ENCODE assay signal across 14 cellular contexts in the genomic region with DNA sequence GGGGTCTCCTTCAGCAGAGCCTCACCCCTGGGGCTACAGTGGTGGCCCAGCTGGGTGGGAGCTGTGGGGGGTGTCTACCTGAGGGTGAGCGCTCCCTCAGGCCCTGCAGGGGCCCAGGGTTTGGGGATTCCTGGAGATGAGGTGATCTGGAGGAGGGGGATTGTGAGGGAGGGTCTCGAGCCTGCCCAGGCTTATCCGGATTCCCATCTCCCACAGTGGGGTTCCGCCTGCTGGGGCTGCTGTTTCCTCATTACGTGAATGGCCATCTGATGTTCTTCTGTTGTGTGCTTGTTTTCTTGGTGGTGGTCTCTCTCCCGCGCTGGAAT. TPM values are rescaled to one million over a fixed set of nuclear protein-coding genes. Genes with fewer than 3 reads are reported as not detected.
A peak's percentile ranks its signal among the peaks of the same experiment; 100 is the strongest.
DNase-seq lines count a peak whose midpoint lies in the region; ATAC-seq and TF ChIP-seq lines count a peak whose summit lies in the region.
"Had no signal": no experiment of that assay in that cellular context is flagged by ENCODE, and none has a peak within 500 bp of the region (broad histone marks: within the 10 kb centered on the region; RNA-seq: fewer than 3 reads in every experiment).

No MANE protein-coding gene starts in this region.

- in situ Hi-C loops in brain microvascular endothelial cell (cut with HindIII; ENCODE audit: low pct_ligation_motif_present, low sequenced_read_pairs): no loop called here

- no peak overlapping the region for H3K4me3 ChIP-seq in brain microvascular endothelial cell (ENCODE audit: low read depth, low read length)
- H3K4me3 ChIP-seq: tibial artery had no signal

- POLR2A ChIA-PET in activated CD8-positive, alpha-beta T cell treated with anti-CD3 and anti-CD28 coated beads, Interleukin-2, amount 10 ng/mL, durations not matched to agents 7 days and 5 days (lab: Charles Lee): no interaction called here

- DNase-seq in activated naive CD4-positive, alpha-beta T cell treated with anti-CD3 and anti-CD28 coated beads, Interleukin-2, amount 50 U/mL, for 72 hours (ENCODE audit: low spot score in 2 of 2): no peak
- no peak for DNase-seq in activated naive CD4-positive, alpha-beta T cell (lab: John Stamatoyannopoulos, UW)
- DNase-seq in activated CD8-positive, alpha-beta T cell treated with anti-CD3 and anti-CD28 coated beads, Interleukin-2, amount 10 ng/mL, durations not matched to agents 7 days and 5 days: no peak
- DNase-seq in substantia nigra (lab: John Stamatoyannopoulos, UW): no peak
- DNase-seq in brain microvascular endothelial cell: no peak
- no peak for DNase-seq in activated T-cell treated with anti-CD3 and anti-CD28 coated beads, Interleukin-2, amount 50 U/mL, for 1 hour
- no peak for DNase-seq in stimulated activated CD8-positive, alpha-beta memory T cell treated with anti-CD3 and anti-CD28 coated beads, Interleukin-4, amount 100 ng/mL, for 48 hours
- DNase-seq: DND-41, erythroblast, KG1, NCI-H1930, tibial artery had no signal

- H3K27ac Mint-ChIP-seq in activated naive CD4-positive, alpha-beta T cell treated with anti-CD3 and anti-CD28 coated beads, Interleukin-2, amount 50 U/mL, for 72 hours: peak overlapping the region; percentile 60 to 92
- H3K27ac Mint-ChIP-seq in activated CD8-positive, alpha-beta T cell treated with anti-CD3 and anti-CD28 coated beads, Interleukin-2, amount 10 ng/mL, durations not matched to agents 7 days and 5 days: peak overlapping the region; percentile 43
- H3K27ac Mint-ChIP-seq: activated T-helper 1 cell treated with anti-CD3 and anti-CD28 coated beads, Interleukin-12 subunit alpha, Interleukin-12 subunit beta, Interleukin-2, Interleukin-4 antibody, amounts not matched to agents 30 ng/mL and 10 ng/mL and 1 ng/mL, durations not matched to agents 14 hours and 24 hours and 36 hours had no signal

- H3K36me3 Mint-ChIP-seq in activated naive CD4-positive, alpha-beta T cell treated with anti-CD3 and anti-CD28 coated beads, Interleukin-2, amount 50 U/mL, for 72 hours: peaks cover 8% of the 10 kb centered on the region in 2 donors
- H3K36me3 Mint-ChIP-seq in activated CD8-positive, alpha-beta T cell treated with anti-CD3 and anti-CD28 coated beads, Interleukin-2, amount 10 ng/mL, durations not matched to agents 7 days and 5 days (ENCODE audit: low read depth): peaks cover 18% of the 10 kb centered on the region

- no peaks in the 10 kb centered on the region for H3K36me3 ChIP-seq in brain microvascular endothelial cell (replicated peaks)
- H3K36me3 ChIP-seq: tibial artery had no signal

- H3K27me3 Mint-ChIP-seq in activated CD8-positive, alpha-beta T cell treated with anti-CD3 and anti-CD28 coated beads, Interleukin-2, amount 10 ng/mL, durations not matched to agents 7 days and 5 days (ENCODE audit: low read depth): no peaks in the 10 kb centered on the region

- CTCF ChIA-PET in activated CD8-positive, alpha-beta T cell treated with anti-CD3 and anti-CD28 coated beads, Interleukin-2, amount 10 ng/mL, durations not matched to agents 7 days and 5 days (lab: Charles Lee): no interaction called here

- H3K27ac ChIP-seq in layer of hippocampus (ENCODE audit: low read depth, low read length) (peak overlapping the region; percentile 83), substantia nigra (ENCODE audit: low read depth, low read length, poor library complexity, severe bottlenecking) (peak overlapping the region; percentile 89), brain microvascular endothelial cell (no peak overlapping the region)
- H3K27ac ChIP-seq: tibial artery had no signal

- H3K9me3 Mint-ChIP-seq in activated naive CD4-positive, alpha-beta T cell treated with anti-CD3 and anti-CD28 coated beads, Interleukin-2, amount 50 U/mL, for 72 hours: no peaks in the 10 kb centered on the region
- no peaks in the 10 kb centered on the region for H3K9me3 Mint-ChIP-seq in activated CD8-positive, alpha-beta T cell treated with anti-CD3 and anti-CD28 coated beads, Interleukin-2, amount 10 ng/mL, durations not matched to agents 7 days and 5 days (ENCODE audit: insufficient read depth)
- H3K9me3 Mint-ChIP-seq: activated T-helper 1 cell treated with anti-CD3 and anti-CD28 coated beads, Interleukin-12 subunit alpha, Interleukin-12 subunit beta, Interleukin-2, Interleukin-4 antibody, amounts not matched to agents 30 ng/mL and 10 ng/mL and 1 ng/mL, durations not matched to agents 14 hours and 24 hours and 36 hours had no signal

- peaks cover 62% of the 10 kb centered on the region for H3K4me1 Mint-ChIP-seq in activated CD8-positive, alpha-beta T cell treated with anti-CD3 and anti-CD28 coated beads, Interleukin-2, amount 10 ng/mL, durations not matched to agents 7 days and 5 days (ENCODE audit: low read depth)

- no peak for ATAC-seq in activated naive CD4-positive, alpha-beta T cell treated with anti-CD3 and anti-CD28 coated beads, Interleukin-2, amount 50 U/mL, for 72 hours
- no peak for ATAC-seq in activated CD8-positive, alpha-beta T cell treated with anti-CD3 and anti-CD28 coated beads, Interleukin-2, amount 10 ng/mL, durations not matched to agents 7 days and 5 days

- TF ChIP-seq CTCF in brain microvascular endothelial cell (IDR thresholded peaks at IDR 0.05; ENCODE audit: low read depth, low read length, missing control alignments): no peak

- H3K4me3 Mint-ChIP-seq in activated CD8-positive, alpha-beta T cell treated with anti-CD3 and anti-CD28 coated beads, Interleukin-2, amount 10 ng/mL, durations not matched to agents 7 days and 5 days: no peak overlapping the region
- H3K4me3 Mint-ChIP-seq: activated T-helper 1 cell treated with anti-CD3 and anti-CD28 coated beads, Interleukin-12 subunit alpha, Interleukin-12 subunit beta, Interleukin-2, Interleukin-4 antibody, amounts not matched to agents 30 ng/mL and 10 ng/mL and 1 ng/mL, durations not matched to agents 14 hours and 24 hours and 36 hours had no signal

- H3K27me3 ChIP-seq in layer of hippocampus (ENCODE audit: control insufficient read depth, insufficient read depth, low read length) (no peaks in the 10 kb centered on the region), brain microvascular endothelial cell (replicated peaks) (no peaks in the 10 kb centered on the region)
- H3K27me3 ChIP-seq: tibial artery had no signal

RNA-seq across cellular contexts. Expression of a gene that starts 4.4 kb away (rescaled TPM):
- 10 to 100 TPM; 12.4 to 18.3 TPM for total RNA-seq in activated naive CD4-positive, alpha-beta T cell treated with anti-CD3 and anti-CD28 coated beads, Interleukin-2, amount 50 U/mL, for 72 hours
- total RNA-seq in activated CD8-positive, alpha-beta T cell treated with anti-CD3 and anti-CD28 coated beads, Interleukin-2, amount 10 ng/mL, durations not matched to agents 7 days and 5 days: 10 to 100 TPM; 28.3 to 29.2 TPM

RNA-seq across cellular contexts. Expression of a gene that starts 18.4 kb away (rescaled TPM):
- total RNA-seq in activated naive CD4-positive, alpha-beta T cell treated with anti-CD3 and anti-CD28 coated beads, Interleukin-2, amount 50 U/mL, for 72 hours: 10 to 100 TPM in 1 of 2 donors, 1 to 10 TPM in 1; 8.3 to 54.3 TPM
- 10 to 100 TPM; 30.2 to 31.7 TPM for total RNA-seq in activated CD8-positive, alpha-beta T cell treated with anti-CD3 and anti-CD28 coated beads, Interleukin-2, amount 10 ng/mL, durations not matched to agents 7 days and 5 days

RNA-seq across cellular contexts. Expression of a gene that starts 21.1 kb away (rescaled TPM):
- 1 to 10 TPM; 2.3 to 6.7 TPM for total RNA-seq in activated naive CD4-positive, alpha-beta T cell treated with anti-CD3 and anti-CD28 coated beads, Interleukin-2, amount 50 U/mL, for 72 hours
- 1 to 10 TPM; 6.2 to 6.3 TPM for total RNA-seq in activated CD8-positive, alpha-beta T cell treated with anti-CD3 and anti-CD28 coated beads, Interleukin-2, amount 10 ng/mL, durations not matched to agents 7 days and 5 days

RNA-seq across cellular contexts. Expression of a gene that starts 58.6 kb away (rescaled TPM):
- 100 to 1,000 TPM; 115 to 133 TPM for total RNA-seq in activated naive CD4-positive, alpha-beta T cell treated with anti-CD3 and anti-CD28 coated beads, Interleukin-2, amount 50 U/mL, for 72 hours
- 10 to 100 TPM; 82.5 to 94.5 TPM for total RNA-seq in activated CD8-positive, alpha-beta T cell treated with anti-CD3 and anti-CD28 coated beads, Interleukin-2, amount 10 ng/mL, durations not matched to agents 7 days and 5 days
